In the genomic region with DNA sequence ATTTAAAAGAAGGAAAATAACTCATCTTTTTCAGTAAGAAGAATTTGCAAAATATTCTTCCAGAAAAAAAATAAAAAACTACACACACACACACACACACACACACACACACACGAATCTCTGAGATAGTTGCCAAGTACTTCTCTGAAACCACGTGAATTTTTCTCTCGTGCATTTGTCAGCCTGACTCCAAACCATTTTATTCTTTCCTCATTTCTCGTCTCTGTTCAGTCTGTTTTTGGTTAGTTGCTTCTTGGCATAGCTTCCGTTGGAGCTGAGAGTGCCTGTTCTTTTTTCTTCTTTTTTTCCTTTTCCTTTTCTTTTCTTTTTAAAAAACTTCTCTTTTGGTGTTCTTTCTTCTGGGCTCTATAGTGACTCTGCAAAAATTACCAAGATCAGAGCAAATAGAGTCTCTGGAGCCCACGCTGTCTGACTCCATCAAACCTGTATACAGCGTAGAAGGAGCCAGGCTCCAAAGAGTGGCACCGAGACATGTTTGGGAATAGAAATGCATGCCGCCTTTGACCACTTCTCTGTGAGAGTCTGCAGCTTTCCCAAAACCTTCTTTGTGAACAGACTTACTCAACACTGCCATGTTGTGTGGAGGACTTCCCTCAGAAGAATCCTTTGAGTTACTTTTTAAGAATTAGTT, we compare ENCODE assay signal across 12 cellular contexts. TPM values are rescaled to one million over a fixed set of nuclear protein-coding genes. Genes with fewer than 3 reads are reported as not detected.
A peak's percentile ranks its signal among the peaks of the same experiment; 100 is the strongest.
DNase-seq lines count a peak whose midpoint lies in the region; ATAC-seq, FAIRE-seq and TF ChIP-seq lines count a peak whose summit lies in the region.
"Had no signal": no experiment of that assay in that cellular context is flagged by ENCODE, and none has a peak within 500 bp of the region (broad histone marks: within the 10 kb centered on the region; RNA-seq: fewer than 3 reads in every experiment).

No MANE protein-coding gene starts in this region.

- no peak overlapping the region for H3K27ac ChIP-seq in pancreas
- H3K27ac ChIP-seq: C4-2B had no signal

- ATAC-seq in pancreas (peak in 3 of 4 donors; percentile 22 to 69 (median 43)), GM18517 (IDR thresholded peaks at IDR 0.05; ENCODE audit: unreplicated experiment) (no peak)
- ATAC-seq: left lobe of liver had no signal

- H3K9ac ChIP-seq in adipocyte (ENCODE audit: low read length): peak overlapping the region; percentile 90

- H3K27me3 ChIP-seq in adipocyte (replicated peaks; ENCODE audit: control insufficient read depth, insufficient read depth, low read length) (no peaks in the 10 kb centered on the region), pancreas (peaks cover 0 to 4% (median 0%) of the 10 kb centered on the region in 4 donors)

- intact Hi-C loops in pancreas (cut with DNase I): no loop called here

- TF ChIP-seq CTCF in pancreas (IDR thresholded peaks at IDR 0.05): no peak

- 41 to 50% methylated on average over 9 of the region's 9 CpGs for WGBS in pancreas, 2 donors

- H3K4me3 ChIP-seq in adipocyte (ENCODE audit: low read length) (peak overlapping the region; percentile 78), pancreas (no peak overlapping the region)

- H3K9me3 ChIP-seq in adipocyte (ENCODE audit: control insufficient read depth, low read length) (no peaks in the 10 kb centered on the region), pancreas (no peaks in the 10 kb centered on the region)

- no peak for FAIRE-seq in pancreas (lab: Jason Lieb, UNC)

- H3K4me1 ChIP-seq in adipocyte (ENCODE audit: control insufficient read depth, insufficient read depth, low read length): peaks cover 49% of the 10 kb centered on the region
- H3K4me1 ChIP-seq in pancreas: no peaks in the 10 kb centered on the region

- H3K36me3 ChIP-seq in adipocyte (ENCODE audit: control insufficient read depth, insufficient read depth, low read length, severe bottlenecking): no peaks in the 10 kb centered on the region
- H3K36me3 ChIP-seq in pancreas: no peaks in the 10 kb centered on the region

- peak; percentile 59 for DNase-seq in AG20443 (ENCODE audit: low spot score)
- DNase-seq in adipocyte (ENCODE audit: low read depth): peak; percentile 84
- DNase-seq in globus pallidus (ENCODE audit: low spot score): peak; percentile 17
- DNase-seq in pancreas: no peak
- DNase-seq in NCI-H748 treated with DMSO at 0.1 percent for 48 hours (lab: John Stamatoyannopoulos, UW): no peak
- no peak for DNase-seq in SK-N-DZ (ENCODE audit: low spot score)
- no peak for DNase-seq in D341Med (ENCODE audit: low spot score)
- DNase-seq: activated CD4-positive, alpha-beta T cell treated with anti-CD3 and anti-CD28 coated beads, Interleukin-2, amount 10 ng/mL, durations not matched to agents 24 days and 14 days; NCI-H524 treated with DMSO at 0.1 percent for 48 hours had no signal

RNA-seq across cellular contexts. Expression of a gene that starts 55.1 kb away (rescaled TPM):
- total RNA-seq in pancreas: 10 to 100 TPM in 1 of 6 donors, 1 to 10 TPM in 5; 4.5 to 12.2 (median 6.0) TPM
- 10 to 100 TPM in 1 of 2 donors, 1 to 10 TPM in 1; 8.6 to 17.3 TPM for polyA plus RNA-seq in pancreas
- 9.2 and 12.0 TPM in 2 replicates for polyA plus RNA-seq in SK-N-DZ (2014; cell fraction: cytosol; rRNA removed)
- polyA plus RNA-seq in SK-N-DZ (2014; cell fraction: nucleus; rRNA removed): 20.8 and 23.9 TPM in 2 replicates

Comparison
In these comparisons a context has a peak if more than half of its experiments do, and no peak if none do; other contexts are left out.
1. DNase-seq: peak in AG20443 (single experiment), adipocyte (single experiment) and globus pallidus (single experiment); none in pancreas (0 of 6), NCI-H748 treated with DMSO at 0.1 percent for 48 hours (single experiment), SK-N-DZ (single experiment) and D341Med (single experiment).